Comparison of ENCODE assay signal across 1 cellular context in genomic region chr18:7579176-7579922, GRCh38.
TF ChIP-seq lines count a peak whose summit lies in the region.

No MANE protein-coding gene starts in this region.

TF ChIP-seq in IMR-90, 13 proteins besides CTCF, POLR2A, EP300 and RAD21:
- TF ChIP-seq FOS (IDR thresholded peaks at IDR 0.05; ENCODE audit: low read depth, low read length) (no peak), USF2 (IDR thresholded peaks at IDR 0.05; ENCODE audit: low read depth, low read length) (no peak), MAZ (IDR thresholded peaks at IDR 0.05; ENCODE audit: borderline replicate concordance, low read depth, low read length) (no peak), CEBPB (IDR thresholded peaks at IDR 0.05; ENCODE audit: low read depth, low read length) (no peak), NFE2L2 (IDR thresholded peaks at IDR 0.05; ENCODE audit: low read depth, low read length) (no peak), CHD1 (IDR thresholded peaks at IDR 0.05; ENCODE audit: low read depth, low read length) (no peak), MAFK (IDR thresholded peaks at IDR 0.05; ENCODE audit: low read depth, low read length) (no peak), MXI1 (IDR thresholded peaks at IDR 0.05; ENCODE audit: borderline replicate concordance, low read depth, low read length) (no peak), BHLHE40 (IDR thresholded peaks at IDR 0.05; ENCODE audit: low read depth, low read length) (no peak)
